ENCODE assay signal across 13 cellular contexts in the genomic region with DNA sequence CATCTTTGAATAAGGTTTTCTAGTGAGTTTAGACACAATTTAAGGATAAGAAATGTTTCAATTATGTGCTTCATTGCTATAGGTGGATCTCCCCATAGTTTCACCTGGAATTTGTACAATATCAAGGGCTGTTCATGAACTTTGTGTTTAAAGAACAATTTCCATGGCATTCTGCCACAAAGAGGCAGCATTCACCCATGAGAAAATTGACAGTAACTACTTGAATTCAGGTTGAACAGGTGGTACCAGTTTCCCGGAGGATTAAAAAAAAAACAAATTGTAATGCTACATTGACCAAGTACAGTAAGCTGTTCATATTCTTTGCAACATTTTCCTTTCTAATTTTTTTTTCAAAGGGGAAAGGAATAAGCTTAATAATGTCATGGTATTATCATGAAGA. TPM values are rescaled to one million over a fixed set of nuclear protein-coding genes. Genes with fewer than 3 reads are reported as not detected.
DNase-seq lines count a peak whose midpoint lies in the region; ATAC-seq, FAIRE-seq and TF ChIP-seq lines count a peak whose summit lies in the region.
"Had no signal": no experiment of that assay in that cellular context is flagged by ENCODE, and none has a peak within 500 bp of the region (broad histone marks: within the 10 kb centered on the region; RNA-seq: fewer than 3 reads in every experiment).

No MANE protein-coding gene starts in this region.

- no peak for ATAC-seq in GM19324 (IDR thresholded peaks at IDR 0.05; ENCODE audit: low FRiP score, unreplicated experiment)
- ATAC-seq in HG03469 (IDR thresholded peaks at IDR 0.05; ENCODE audit: unreplicated experiment), result no peak
- ATAC-seq: activated T-cell treated with anti-CD3 and anti-CD28 coated beads, Interleukin-2, amount 50 U/mL, for 72 hours; right cardiac atrium had no signal

- no peaks in the 10 kb centered on the region for H4K20me1 ChIP-seq in keratinocyte (ENCODE audit: control insufficient read depth, extremely low read depth, insufficient read depth, low read length)

- H3K4me3 ChIP-seq in keratinocyte (ENCODE audit: control insufficient read depth in 2 of 3, extremely low read depth in 1 of 3, insufficient read depth in 2 of 3, low read depth in 1 of 3, low read length in 3 of 3), result no peak overlapping the region
- no peak overlapping the region for H3K4me3 ChIP-seq in adrenal gland

- TF ChIP-seq CTCF in D721Med (IDR thresholded peaks at IDR 0.05; ENCODE audit: insufficient read depth, missing control alignments) (peak; percentile 50), keratinocyte (optimal IDR thresholded peaks at IDR 0.05 in 1 of 3, IDR thresholded peaks at IDR 0.05 in 1 of 3, conservative IDR thresholded peaks at IDR 0.05 in 1 of 3; ENCODE audit: extremely low read depth in 1 of 3, insufficient read depth in 2 of 3, low read length in 3 of 3) (peak in 1 of 3 experiments; percentile 10), adrenal gland (IDR thresholded peaks at IDR 0.05) (no peak)

- intact Hi-C loops in adrenal gland (cut with DNase I), result no loop called here

- no peaks in the 10 kb centered on the region for H3K9me3 ChIP-seq in keratinocyte (ENCODE audit: control insufficient read depth, low read depth, low read length)
- no peaks in the 10 kb centered on the region for H3K9me3 ChIP-seq in adrenal gland (replicated peaks in 1 of 3)

- DNase-seq in D721Med (ENCODE audit: insufficient read length, low spot score), result no peak
- DNase-seq in MV-4-11 (lab: John Stamatoyannopoulos, UW), result peak; percentile 20
- peak; percentile 33 for DNase-seq in OCI-M1 (lab: John Stamatoyannopoulos, UW)
- DNase-seq in keratinocyte (ENCODE audit: low read depth, low spot score), result no peak
- no peak for DNase-seq in SIG-M5 (lab: John Stamatoyannopoulos, UW)
- DNase-seq in adrenal gland, result no peak
- DNase-seq: activated T-cell treated with anti-CD3 and anti-CD28 coated beads, Interleukin-2, amount 50 U/mL, for 72 hours; mammary epithelial cell; NCI-H1930; right cardiac atrium had no signal

- H3K4me1 ChIP-seq in keratinocyte (ENCODE audit: control insufficient read depth, extremely low read depth, insufficient read depth, low read length), result peaks cover 8% of the 10 kb centered on the region
- peaks cover 9% of the 10 kb centered on the region in 2 donors for H3K4me1 ChIP-seq in adrenal gland (replicated peaks in 1 of 2)

- 27 to 39% (median 36%) methylated on average over 1 of the region's 1 CpG for WGBS in adrenal gland, 4 donors

- FAIRE-seq in D721Med (lab: Jason Lieb, UNC) (peak; percentile 63), keratinocyte (lab: Jason Lieb, UNC) (peak; percentile 5)

- peaks cover 34% of the 10 kb centered on the region for H3K27me3 ChIP-seq in keratinocyte (ENCODE audit: control insufficient read depth, extremely low read depth, insufficient read depth, low read length)
- H3K27me3 ChIP-seq in adrenal gland, result peaks cover 27% of the 10 kb centered on the region

- H3K36me3 ChIP-seq in keratinocyte (ENCODE audit: control insufficient read depth in 2 of 2, extremely low read depth in 1 of 2, insufficient read depth in 2 of 2, low read length in 2 of 2) (no peaks in the 10 kb centered on the region), adrenal gland (replicated peaks in 1 of 2) (no peaks in the 10 kb centered on the region)

- no peak overlapping the region for H2AFZ ChIP-seq in keratinocyte (ENCODE audit: control insufficient read depth, low read length)

- no peak overlapping the region for H3K4me2 ChIP-seq in keratinocyte (ENCODE audit: control insufficient read depth, extremely low read depth, insufficient read depth, low read depth, low read length)

- dilution Hi-C loops in keratinocyte (cut with MboI; ENCODE audit: extremely low pct_ligation_motif_present, low sequenced_read_pairs), result no loop called here

- no peak overlapping the region for H3K27ac ChIP-seq in keratinocyte (ENCODE audit: control insufficient read depth, insufficient read depth, low read length)
- H3K27ac ChIP-seq in adrenal gland, result no peak overlapping the region

- no peaks in the 10 kb centered on the region for H3K79me2 ChIP-seq in keratinocyte (ENCODE audit: control insufficient read depth, insufficient read depth, low read length)

- H3K9ac ChIP-seq in keratinocyte (ENCODE audit: control insufficient read depth, extremely low read depth, insufficient read depth, low read length), result no peak overlapping the region

- no peaks in the 10 kb centered on the region for H3K9me1 ChIP-seq in keratinocyte (ENCODE audit: control insufficient read depth, extremely low read depth, insufficient read depth, low read length)

- TF ChIP-seq POLR2A in adrenal gland (IDR thresholded peaks at IDR 0.05), result no peak

RNA-seq across cellular contexts. Expression of a gene that starts 9.1 kb away (rescaled TPM):
- polyA plus RNA-seq in keratinocyte (under 0.01 to 0.01 TPM (median 0.01 TPM) in 3 replicates), adrenal gland (under 1 TPM; 0.07 to 0.16 (median 0.08) TPM)
- not detected for polyA plus RNA-seq in keratinocyte (2011; ENCODE audit: low read depth)
- polyA plus RNA-seq in keratinocyte (2011; cell fraction: cytosol; rRNA removed), result under 0.01 TPM in 1 of 2 replicates, not detected in the other
- 0.01 TPM in 2 replicates for polyA plus RNA-seq in keratinocyte (2011; cell fraction: nucleus; rRNA removed)
- polyA plus RNA-seq in keratinocyte (2012; ENCODE audit: low replicate concordance), result 0.01 TPM in 1 of 2 replicates, not detected in the other
- under 0.01 TPM in 1 of 3 replicates, not detected in the others for polyA minus RNA-seq in keratinocyte
- not detected for polyA minus RNA-seq in keratinocyte (2011; cell fraction: cytosol; rRNA and poly(A)+ RNA removed)
- polyA minus RNA-seq in keratinocyte (2011; cell fraction: nucleus; rRNA and poly(A)+ RNA removed), result 0.08 TPM in 1 of 2 replicates, not detected in the other
- total RNA-seq in adrenal gland, result under 1 TPM in 7 of 8 donors, not detected in 1; under 0.01 to 0.21 (median 0.08) TPM
- total RNA-seq: activated T-cell treated with anti-CD3 and anti-CD28 coated beads, Interleukin-2, amount 50 U/mL, for 72 hours; mammary epithelial cell; T-helper 2 cell treated with Interferon-gamma antibody and Interleukin-4, amounts not matched to agents 100 ng/mL and 5 ng/mL, for 36 hours had no signal
- polyA plus RNA-seq: mammary epithelial cell had no signal

Comparison
In these comparisons a context has a peak if more than half of its experiments do, and no peak if none do; other contexts are left out.
1. DNase-seq: peak in MV-4-11 (single experiment) and OCI-M1 (single experiment); none in D721Med (single experiment), keratinocyte (single experiment), SIG-M5 (single experiment) and adrenal gland (0 of 7).